ENCODE assay signal across 12 cellular contexts in genomic region chr17:27207073-27207511, GRCh38.
A peak's percentile ranks its signal among the peaks of the same experiment; 100 is the strongest.
DNase-seq lines count a peak whose midpoint lies in the region; ATAC-seq and TF ChIP-seq lines count a peak whose summit lies in the region.
"Had no signal": no experiment of that assay in that cellular context is flagged by ENCODE, and none has a peak within 500 bp of the region (broad histone marks: within the 10 kb centered on the region; RNA-seq: fewer than 3 reads in every experiment).

No MANE protein-coding gene starts in this region.

- H3K9me3 ChIP-seq in SJSA1 (replicated peaks) (no peaks in the 10 kb centered on the region; the same call in 1 of the 2 replicates), upper lobe of left lung (peaks cover 0 to 4% (median 0%) of the 10 kb centered on the region in 4 donors)

- H3K36me3 ChIP-seq in SJSA1 (no peaks in the 10 kb centered on the region), upper lobe of left lung (no peaks in the 10 kb centered on the region)

- DNase-seq in activated T-cell treated with anti-CD3 and anti-CD28 coated beads, Interleukin-2, amount 50 U/mL, for 72 hours, result no peak
- no peak for DNase-seq in activated T-cell treated with anti-CD3 and anti-CD28 coated beads, Interleukin-2, amount 50 U/mL, for 1 hour
- DNase-seq in SJSA1 (ENCODE audit: low read depth in 1 of 2, low spot score in 2 of 2) (peak in 1 of 2 experiments; percentile 41), fibroblast of mammary gland (ENCODE audit: low read depth) (peak; percentile 80), upper lobe of left lung (no peak), NCI-H187 treated with DMSO at 0.1 percent for 48 hours (lab: John Stamatoyannopoulos, UW) (no peak), NCI-H748 (lab: John Stamatoyannopoulos, UW; ENCODE audit: unreplicated experiment) (no peak), GM10266 (ENCODE audit: extremely low spot score) (no peak)
- DNase-seq: activated T-cell treated with anti-CD3 and anti-CD28 coated beads, Interleukin-2, amount 50 U/mL, for 4 hours; NCI-H2107; retina had no signal

- 49 to 51% methylated on average over 3 of the region's 3 CpGs for WGBS in upper lobe of left lung, 2 donors

- H3K36me3 Mint-ChIP-seq in activated T-cell treated with anti-CD3 and anti-CD28 coated beads, Interleukin-2, amount 50 U/mL, for 72 hours (ENCODE audit: insufficient read depth in 2 of 2), result peaks cover 0 to 3% of the 10 kb centered on the region in 2 donors

- TF ChIP-seq POLR2A in upper lobe of left lung (IDR thresholded peaks at IDR 0.05), result no peak

- ATAC-seq in activated T-cell treated with anti-CD3 and anti-CD28 coated beads, Interleukin-2, amount 50 U/mL, for 72 hours (replicated peaks in 1 of 2), result peak; percentile 51 to 80
- ATAC-seq in upper lobe of left lung (ENCODE audit: low FRiP score in 2 of 2), result peak; percentile 59 to 71
- ATAC-seq: activated T-cell treated with anti-CD3 and anti-CD28 coated beads, Interleukin-2, amount 50 U/mL, for 4 hours had no signal

- TF ChIP-seq CTCF in fibroblast of mammary gland (conservative IDR thresholded peaks at IDR 0.05; ENCODE audit: control insufficient read depth, insufficient read depth, low read depth, low read length) (no peak), upper lobe of left lung (IDR thresholded peaks at IDR 0.05) (no peak), GM10266 (IDR thresholded peaks at IDR 0.05; ENCODE audit: control insufficient read depth, insufficient read depth, low read depth, missing control alignments) (no peak)

- peaks cover 5% of the 10 kb centered on the region for H3K4me1 Mint-ChIP-seq in activated T-cell treated with anti-CD3 and anti-CD28 coated beads, Interleukin-2, amount 50 U/mL, for 72 hours (ENCODE audit: low read depth)

- no peaks in the 10 kb centered on the region for H3K27me3 ChIP-seq in SJSA1 (replicated peaks)
- H3K27me3 ChIP-seq in upper lobe of left lung, result no peaks in the 10 kb centered on the region

- no peak for TF ChIP-seq EP300 in upper lobe of left lung (IDR thresholded peaks at IDR 0.05)

- H3K4me3 Mint-ChIP-seq in activated T-cell treated with anti-CD3 and anti-CD28 coated beads, Interleukin-2, amount 50 U/mL, for 72 hours, result no peak overlapping the region
- H3K4me3 Mint-ChIP-seq: activated T-cell treated with anti-CD3 and anti-CD28 coated beads, Interleukin-2, amount 50 U/mL, for 4 hours; B cell had no signal

- H3K27me3 Mint-ChIP-seq in activated T-cell treated with anti-CD3 and anti-CD28 coated beads, Interleukin-2, amount 50 U/mL, for 72 hours (ENCODE audit: low read depth), result peaks cover 17% of the 10 kb centered on the region
- H3K27me3 Mint-ChIP-seq: B cell had no signal

- peaks cover 12% of the 10 kb centered on the region for H3K4me1 ChIP-seq in SJSA1 (replicated peaks)
- H3K4me1 ChIP-seq in upper lobe of left lung, result no peaks in the 10 kb centered on the region

- peak overlapping the region; percentile 86 for H3K27ac Mint-ChIP-seq in activated T-cell treated with anti-CD3 and anti-CD28 coated beads, Interleukin-2, amount 50 U/mL, for 72 hours
- H3K27ac Mint-ChIP-seq: B cell had no signal

- H3K4me3 ChIP-seq in SJSA1, result no peak overlapping the region
- H3K4me3 ChIP-seq in fibroblast of mammary gland (ENCODE audit: control insufficient read depth, low read depth, low read length), result no peak overlapping the region
- H3K4me3 ChIP-seq in upper lobe of left lung, result no peak overlapping the region

- peak overlapping the region; percentile 5; the same call in 1 of the 2 replicates for H3K27ac ChIP-seq in SJSA1
- no peak overlapping the region for H3K27ac ChIP-seq in upper lobe of left lung

- H3K9me3 Mint-ChIP-seq in activated T-cell treated with anti-CD3 and anti-CD28 coated beads, Interleukin-2, amount 50 U/mL, for 72 hours, result no peaks in the 10 kb centered on the region
- H3K9me3 Mint-ChIP-seq: activated T-cell treated with anti-CD3 and anti-CD28 coated beads, Interleukin-2, amount 50 U/mL, for 4 hours had no signal
